In genomic region chr5:178838695-178839318, GRCh38 we compare ENCODE assay signal across 8 cellular contexts. TPM values are rescaled to one million over a fixed set of nuclear protein-coding genes. Genes with fewer than 3 reads are reported as not detected.
DNase-seq lines count a peak whose midpoint lies in the region; ATAC-seq and TF ChIP-seq lines count a peak whose summit lies in the region.
"Not testable (repeated sequence)": the region's sequence is repeated elsewhere in the genome, so short reads cannot be mapped to it uniquely, and the experiment has no call there.
"Had no signal": no experiment of that assay in that cellular context is flagged by ENCODE, and none has a peak within 500 bp of the region (broad histone marks: within the 10 kb centered on the region; RNA-seq: fewer than 3 reads in every experiment).

No MANE protein-coding gene starts in this region.

- not testable (repeated sequence) for H3K27ac Mint-ChIP-seq in WTC11; stimulated activated naive CD8-positive, alpha-beta T cell treated with anti-CD3 and anti-CD28 coated beads, Interleukin-15, amount 100 ng/mL, for 72 hours

- BruUV-seq in HCT116 (replicated peaks; lab: Mats Ljungman, UMichigan) = not testable (repeated sequence)

- TF ChIP-seq POLR2A in HCT116 (IDR thresholded peaks at IDR 0.05; ENCODE audit: borderline replicate concordance, extremely low read depth, insufficient read depth, insufficient read length) = not testable (repeated sequence)

- H3K14ac ChIP-seq in neuronal stem cell (ENCODE audit: low read length) = not testable (repeated sequence)

- intact Hi-C loops in HCT116 (cut with micrococcal nuclease) = loop anchor here (1.0 to 5.0 kb wide), 2 partner anchors 46 to 107 kb away; partner anchors contain the start of gene ZNF354A
- intact Hi-C loops in Right ventricle myocardium inferior (cut with DNase I) = not testable (repeated sequence)

- H3K79me2 ChIP-seq in HCT116 (ENCODE audit: insufficient read depth, low read length) = not testable (repeated sequence)

- TF ChIP-seq RAD21 in HCT116 (IDR thresholded peaks at IDR 0.05; ENCODE audit: low read depth) = not testable (repeated sequence)

- DNase-seq in HCT116 (ENCODE audit: low read depth, low spot score); Right ventricle myocardium inferior (ENCODE audit: missing footprints); neuronal stem cell (ENCODE audit: low spot score); stimulated activated naive CD8-positive, alpha-beta T cell treated with anti-CD3 and anti-CD28 coated beads, Interleukin-15, amount 100 ng/mL, for 72 hours: not testable (repeated sequence)
- DNase-seq in NCI-H226 (peak; percentile 9), WTC11 (ENCODE audit: low spot score) (peak; percentile 47)

- H3K27ac ChIP-seq in HCT116 (ENCODE audit: low read depth, low read length); iPS-18a (ENCODE audit: low read length); neuronal stem cell (replicated peaks; ENCODE audit: low read length): not testable (repeated sequence)

- H3K79me1 ChIP-seq in neuronal stem cell (ENCODE audit: low read depth, low read length) = not testable (repeated sequence)

- not testable (repeated sequence) for TF ChIP-seq CTCF in HCT116 (IDR thresholded peaks at IDR 0.05 in 2 of 3, conservative IDR thresholded peaks at IDR 0.05 in 1 of 3; ENCODE audit: borderline replicate concordance in 1 of 3, insufficient read depth in 1 of 3, low read depth in 2 of 3, low read length in 2 of 3); WTC11 (IDR thresholded peaks at IDR 0.05)

- H3K23ac ChIP-seq in neuronal stem cell (ENCODE audit: low read depth, low read length, poor library complexity) = not testable (repeated sequence)

- peak overlapping the region; percentile 66 for H3K4me3 Mint-ChIP-seq in WTC11
- H3K4me3 Mint-ChIP-seq in stimulated activated naive CD8-positive, alpha-beta T cell treated with anti-CD3 and anti-CD28 coated beads, Interleukin-15, amount 100 ng/mL, for 72 hours = not testable (repeated sequence)

- H3K9me2 ChIP-seq in HCT116 (ENCODE audit: insufficient read depth) = not testable (repeated sequence)

- not testable (repeated sequence) for H3K4me1 Mint-ChIP-seq in WTC11; stimulated activated naive CD8-positive, alpha-beta T cell treated with anti-CD3 and anti-CD28 coated beads, Interleukin-15, amount 100 ng/mL, for 72 hours

- not testable (repeated sequence) for H3K4me3 ChIP-seq in HCT116 (replicated peaks in 1 of 2; ENCODE audit: low read depth in 1 of 2, low read length in 2 of 2); neuronal stem cell (ENCODE audit: low read length in 2 of 2)
- peak overlapping the region; percentile 17 for H3K4me3 ChIP-seq in iPS-18a (ENCODE audit: low read length)

- H3K27me3 ChIP-seq in HCT116 (ENCODE audit: insufficient read depth, low read length); iPS-18a (ENCODE audit: control insufficient read depth, insufficient read depth, low read length); neuronal stem cell (ENCODE audit: control insufficient read depth in 3 of 3, insufficient read depth in 3 of 3, low read depth in 1 of 3, low read length in 3 of 3): not testable (repeated sequence)

- H2AK5ac ChIP-seq in neuronal stem cell (ENCODE audit: low read depth, low read length) = not testable (repeated sequence)

- H4K20me1 ChIP-seq in HCT116 (ENCODE audit: insufficient read depth) = not testable (repeated sequence)

- H3K4me1 ChIP-seq in HCT116 (ENCODE audit: control insufficient read depth in 1 of 2, insufficient read depth in 2 of 2, low read length in 2 of 2); iPS-18a (ENCODE audit: control insufficient read depth, low read depth, low read length); neuronal stem cell (ENCODE audit: control insufficient read depth in 2 of 2, insufficient read depth in 1 of 2, low read depth in 1 of 2, low read length in 2 of 2): not testable (repeated sequence)

- H2BK120ac ChIP-seq in neuronal stem cell (ENCODE audit: low read depth, low read length) = not testable (repeated sequence)

- not testable (repeated sequence) for H4K8ac ChIP-seq in neuronal stem cell (ENCODE audit: low read depth, low read length)

- H2BK15ac ChIP-seq in neuronal stem cell (ENCODE audit: low read length) = not testable (repeated sequence)

- peak; percentile 17; the same call in 1 of the 2 replicates for ATAC-seq in HCT116
- peak; percentile 74 for ATAC-seq in WTC11
- ATAC-seq in Right ventricle myocardium inferior = peak; percentile 20
- ATAC-seq in stimulated activated naive CD8-positive, alpha-beta T cell treated with anti-CD3 and anti-CD28 coated beads, Interleukin-15, amount 100 ng/mL, for 72 hours = peak; percentile 26

- not testable (repeated sequence) for H3K4ac ChIP-seq in neuronal stem cell (ENCODE audit: low read length)

- not testable (repeated sequence) for H2BK5ac ChIP-seq in neuronal stem cell (ENCODE audit: low read length)

- not testable (repeated sequence) for H3K9me3 ChIP-seq in HCT116 (ENCODE audit: control insufficient read depth in 1 of 2, insufficient read depth in 1 of 2, low read depth in 1 of 2, low read length in 2 of 2); iPS-18a (ENCODE audit: control insufficient read depth, low read depth, low read length); neuronal stem cell (replicated peaks in 1 of 2; ENCODE audit: control insufficient read depth in 2 of 2, insufficient read depth in 1 of 2, low read depth in 1 of 2, low read length in 2 of 2)

- not testable (repeated sequence) for H3K36me3 Mint-ChIP-seq in WTC11

- CTCF ChIA-PET in HCT116 (lab: Charles Lee) = interaction anchor here (0.7 kb wide), 2 partner anchors 1835 to 1836 kb away, joined by 4 to 18 read pairs; no protein-coding TSS in a partner anchor
- CTCF ChIA-PET in WTC11 (lab: Charles Lee) = interaction anchor here (0.7 to 2.1 kb wide), 10 partner anchors 10 to 246 kb away, joined by 3 to 15 read pairs (median 4); partner anchors contain the start of genes ZNF354A and ZNF354B

- not testable (repeated sequence) for H3K4me2 ChIP-seq in HCT116 (ENCODE audit: low read length); neuronal stem cell (ENCODE audit: insufficient read depth, low read length, poor library complexity, severe bottlenecking)

- not testable (repeated sequence) for H3K27me3 Mint-ChIP-seq in WTC11 (ENCODE audit: low read depth); stimulated activated naive CD8-positive, alpha-beta T cell treated with anti-CD3 and anti-CD28 coated beads, Interleukin-15, amount 100 ng/mL, for 72 hours

- not testable (repeated sequence) for H3K9me3 Mint-ChIP-seq in WTC11; stimulated activated naive CD8-positive, alpha-beta T cell treated with anti-CD3 and anti-CD28 coated beads, Interleukin-15, amount 100 ng/mL, for 72 hours

- not testable (repeated sequence) for H2AFZ ChIP-seq in HCT116 (ENCODE audit: low read depth, low read length, poor library complexity, severe bottlenecking)
- H2AFZ ChIP-seq in neuronal stem cell (ENCODE audit: low read length) = peak overlapping the region; percentile 29

- H4K91ac ChIP-seq in neuronal stem cell (ENCODE audit: low read depth, low read length, poor library complexity) = not testable (repeated sequence)

- RAD21 ChIA-PET in HCT116 (lab: Charles Lee; ENCODE audit: low non-redundant PET in 1 of 2, low total read pairs in 2 of 2, uncharacterized antibody in 2 of 2, unreplicated experiment in 2 of 2) = interaction anchor here in 1 of 2 experiments (0.7 kb wide), 1 partner anchor 1835 kb away, joined by 3 read pairs; no protein-coding TSS in a partner anchor

- not testable (repeated sequence) for H3K36me3 ChIP-seq in HCT116 (ENCODE audit: control insufficient read depth in 1 of 2, insufficient read depth in 2 of 2, low read length in 2 of 2); iPS-18a (ENCODE audit: control insufficient read depth, low read depth, low read length); neuronal stem cell (replicated peaks in 1 of 2; ENCODE audit: control insufficient read depth in 2 of 2, insufficient read depth in 2 of 2, low read length in 2 of 2)

- POLR2A ChIA-PET in HCT116 (lab: Charles Lee); WTC11 (lab: Charles Lee): not testable (repeated sequence)

- WGBS in neuronal stem cell (ENCODE audit: extremely low coverage in 2 of 2, insufficient read length in 2 of 2, insufficient replicate concordance in 1 of 2), 2 donors = no CpG with 5 or more reads among the region's 28 CpGs

- H3K9ac ChIP-seq in HCT116 (ENCODE audit: low read length); iPS-18a (ENCODE audit: low read length); neuronal stem cell (ENCODE audit: low read depth, low read length, poor library complexity): not testable (repeated sequence)

- not testable (repeated sequence) for H3K18ac ChIP-seq in neuronal stem cell (ENCODE audit: low read length)

- H2BK12ac ChIP-seq in neuronal stem cell (ENCODE audit: low read length) = not testable (repeated sequence)

TF ChIP-seq in WTC11, 78 proteins besides CTCF, POLR2A, EP300 and RAD21:
- peak; percentile 43; the same call in 1 of the 2 replicates for TF ChIP-seq KAT7 (CRISPR knock-in tag; IDR thresholded peaks at IDR 0.05; ENCODE audit: borderline replicate concordance)

RNA-seq across cellular contexts. Expression of gene ZNF354B, which starts 20.9 kb away (rescaled TPM):
- total RNA-seq in HCT116 (2021; ENCODE audit: unreplicated experiment) (11.6 TPM), WTC11 (2021) (22.1 to 26.2 TPM (median 25.0 TPM) in 3 replicates), Right ventricle myocardium inferior (6.0 TPM)
- polyA plus RNA-seq in HCT116 (2012) = 2.0 and 4.2 TPM in 2 replicates
- polyA plus RNA-seq in neuronal stem cell (2013, experiment 1 of 2) = 11.4 TPM
- polyA plus RNA-seq in neuronal stem cell (2013, experiment 2 of 2) = 11.0 TPM

RNA-seq across cellular contexts. Expression of gene ZFP2, which starts 56.9 kb away (rescaled TPM):
- total RNA-seq in HCT116 (2021; ENCODE audit: unreplicated experiment) (0.57 TPM), WTC11 (2021) (1.0 to 2.0 TPM (median 1.7 TPM) in 3 replicates), Right ventricle myocardium inferior (0.70 TPM)
- 0.17 and 0.39 TPM in 2 replicates for polyA plus RNA-seq in HCT116 (2012)
- 3.5 TPM for polyA plus RNA-seq in neuronal stem cell (2013, experiment 1 of 2)
- 3.6 TPM for polyA plus RNA-seq in neuronal stem cell (2013, experiment 2 of 2)
- total RNA-seq: GM12878 had no signal

Comparison
In these comparisons a context has a peak if more than half of its experiments do, and no peak if none do; other contexts are left out.
1. ATAC-seq: peak in every context shown above with its lines; median percentile 74 in WTC11; 26 in stimulated activated naive CD8-positive, alpha-beta T cell treated with anti-CD3 and anti-CD28 coated beads, Interleukin-15, amount 100 ng/mL, for 72 hours; 20 in Right ventricle myocardium inferior; 17 in HCT116.